ENCODE assay signal across 31 cellular contexts in genomic region chr6:23097569-23097968, GRCh38.
"Had no signal": no experiment of that assay in that cellular context is flagged by ENCODE, and none has a peak within 500 bp of the region (broad histone marks: within the 10 kb centered on the region; RNA-seq: fewer than 3 reads in every experiment).

No MANE protein-coding gene starts in this region.

- H3K27me3 ChIP-seq: adrenal gland, body of pancreas, esophagus muscularis mucosa, gastroesophageal sphincter had no signal

- DNase-seq: activated B cell treated with CpG ODN at 0.5 μM for 24 hours; activated CD4-positive, alpha-beta T cell treated with anti-CD3 and anti-CD28 coated beads for 48 hours; activated CD4-positive, alpha-beta T cell treated with anti-CD3 and anti-CD28 coated beads, Interleukin-2, amount 50 U/mL, for 1 hour; activated CD4-positive, alpha-beta T cell treated with anti-CD3 and anti-CD28 coated beads, Interleukin-2, amount 50 U/mL, for 48 hours; activated CD8-positive, alpha-beta memory T cell treated with anti-CD3 and anti-CD28 coated beads for 24 hours; activated CD8-positive, alpha-beta T cell treated with anti-CD3 and anti-CD28 coated beads for 36 hours; activated effector memory CD4-positive, alpha-beta T cell treated with Interleukin-2 at 50 U/mL for 16 hours; activated naive CD4-positive, alpha-beta T cell treated with anti-CD3 and anti-CD28 coated beads for 36 hours; activated naive CD8-positive, alpha-beta T cell treated with anti-CD3 and anti-CD28 coated beads for 36 hours; activated naive CD8-positive, alpha-beta T cell treated with anti-CD3 and anti-CD28 coated beads, Interleukin-2, amount 50 U/mL, for 24 hours; activated T-cell treated with anti-CD3 and anti-CD28 coated beads, Interleukin-2, amount 50 U/mL, for 4 hours; adrenal gland; amygdala; aorta; body of pancreas; caudate nucleus; cortex of kidney; dermis blood vessel endothelial cell; effector CD4-positive, alpha-beta T cell; effector memory CD8-positive, alpha-beta T cell; erythroblast; foreskin melanocyte; T-helper 1 cell; T-helper 17 cell; T1000; WERI-Rb-1 had no signal

- H3K27me3 Mint-ChIP-seq: activated B cell treated with CpG ODN at 0.5 μM for 24 hours; activated CD8-positive, alpha-beta T cell treated with anti-CD3 and anti-CD28 coated beads for 36 hours; activated naive CD8-positive, alpha-beta T cell treated with anti-CD3 and anti-CD28 coated beads for 36 hours; activated naive CD8-positive, alpha-beta T cell treated with anti-CD3 and anti-CD28 coated beads, Interleukin-2, amount 50 U/mL, for 24 hours; activated T-helper 17 cell treated with anti-CD3 and anti-CD28 coated beads, Interleukin-2, amount 50 U/mL, for 72 hours; effector memory CD8-positive, alpha-beta T cell; T-helper 17 cell had no signal

- H3K27ac Mint-ChIP-seq: activated B cell treated with CpG ODN at 0.5 μM for 24 hours; activated CD8-positive, alpha-beta T cell treated with anti-CD3 and anti-CD28 coated beads for 36 hours; activated naive CD4-positive, alpha-beta T cell treated with anti-CD3 and anti-CD28 coated beads for 36 hours; activated naive CD4-positive, alpha-beta T cell treated with anti-CD3 and anti-CD28 coated beads, Interleukin-2, amount 50 U/mL, for 24 hours; activated naive CD8-positive, alpha-beta T cell treated with anti-CD3 and anti-CD28 coated beads for 36 hours; activated naive CD8-positive, alpha-beta T cell treated with anti-CD3 and anti-CD28 coated beads, Interleukin-2, amount 50 U/mL, for 24 hours; activated T-helper 17 cell treated with anti-CD3 and anti-CD28 coated beads, Interleukin-2, amount 50 U/mL, for 72 hours; effector memory CD8-positive, alpha-beta T cell; T-helper 17 cell; T-helper 2 cell treated with Interferon-gamma antibody and Interleukin-4, amounts not matched to agents 5 μg/mL and 100 μg/mL, for 36 hours had no signal

- H3K9me3 ChIP-seq: adrenal gland, body of pancreas had no signal

- H3K4me1 ChIP-seq: adrenal gland, body of pancreas, esophagus muscularis mucosa, gastroesophageal sphincter had no signal

- H3K27ac ChIP-seq: adrenal gland, body of pancreas, esophagus muscularis mucosa, gastroesophageal sphincter, WERI-Rb-1 had no signal

- H3K36me3 Mint-ChIP-seq: activated naive CD8-positive, alpha-beta T cell treated with anti-CD3 and anti-CD28 coated beads for 36 hours had no signal

- H3K4me1 Mint-ChIP-seq: activated B cell treated with CpG ODN at 0.5 μM for 24 hours; activated naive CD4-positive, alpha-beta T cell treated with anti-CD3 and anti-CD28 coated beads, Interleukin-2, amount 50 U/mL, for 24 hours; activated naive CD8-positive, alpha-beta T cell treated with anti-CD3 and anti-CD28 coated beads for 36 hours; activated naive CD8-positive, alpha-beta T cell treated with anti-CD3 and anti-CD28 coated beads, Interleukin-2, amount 50 U/mL, for 24 hours; activated T-helper 17 cell treated with anti-CD3 and anti-CD28 coated beads, Interleukin-2, amount 50 U/mL, for 72 hours; T-helper 17 cell had no signal

- H3K4me3 Mint-ChIP-seq: activated B cell treated with CpG ODN at 0.5 μM for 24 hours; activated CD8-positive, alpha-beta T cell treated with anti-CD3 and anti-CD28 coated beads for 36 hours; activated naive CD4-positive, alpha-beta T cell treated with anti-CD3 and anti-CD28 coated beads for 36 hours; activated naive CD4-positive, alpha-beta T cell treated with anti-CD3 and anti-CD28 coated beads, Interleukin-2, amount 50 U/mL, for 24 hours; activated naive CD8-positive, alpha-beta T cell treated with anti-CD3 and anti-CD28 coated beads for 36 hours; activated naive CD8-positive, alpha-beta T cell treated with anti-CD3 and anti-CD28 coated beads, Interleukin-2, amount 50 U/mL, for 24 hours; activated T-cell treated with anti-CD3 and anti-CD28 coated beads, Interleukin-2, amount 50 U/mL, for 4 hours; activated T-helper 17 cell treated with anti-CD3 and anti-CD28 coated beads, Interleukin-2, amount 50 U/mL, for 72 hours; effector memory CD8-positive, alpha-beta T cell; T-helper 17 cell; T-helper 2 cell treated with Interferon-gamma antibody and Interleukin-4, amounts not matched to agents 5 μg/mL and 100 μg/mL, for 36 hours had no signal

- H3K36me3 ChIP-seq: adrenal gland, esophagus muscularis mucosa, gastroesophageal sphincter, WERI-Rb-1 had no signal

- H3K4me3 ChIP-seq: adrenal gland, body of pancreas, esophagus muscularis mucosa, gastroesophageal sphincter had no signal
